ENCODE assay signal across 12 cellular contexts in genomic region chr16:78961464-78961863, GRCh38.
DNase-seq lines count a peak whose midpoint lies in the region; ATAC-seq lines count a peak whose summit lies in the region.
"Had no signal": no experiment of that assay in that cellular context is flagged by ENCODE, and none has a peak within 500 bp of the region (broad histone marks: within the 10 kb centered on the region; RNA-seq: fewer than 3 reads in every experiment).

No MANE protein-coding gene starts in this region.

- no peak overlapping the region for H3K27ac ChIP-seq in caudate nucleus (ENCODE audit: low read depth, low read length)

- H3K27ac Mint-ChIP-seq in activated naive CD8-positive, alpha-beta T cell treated with anti-CD3 and anti-CD28 coated beads, Interleukin-2, amount 50 U/mL, for 24 hours = peak overlapping the region; percentile 40
- H3K27ac Mint-ChIP-seq in activated naive CD8-positive, alpha-beta T cell treated with anti-CD3 and anti-CD28 coated beads for 36 hours = no peak overlapping the region
- H3K27ac Mint-ChIP-seq in stimulated activated naive B cell treated with anti-CD40 and anti-IgM and Interleukin-4, amounts not matched to agents 10 μg/mL and 1 μg/mL and 100 μg/mL, for 72 hours = peak overlapping the region; percentile 97
- H3K27ac Mint-ChIP-seq: activated naive CD4-positive, alpha-beta T cell treated with anti-CD3 and anti-CD28 coated beads, Interleukin-2, amount 50 U/mL, for 24 hours had no signal

- peaks cover 21% of the 10 kb centered on the region for H3K4me1 Mint-ChIP-seq in activated naive CD8-positive, alpha-beta T cell treated with anti-CD3 and anti-CD28 coated beads, Interleukin-2, amount 50 U/mL, for 24 hours
- H3K4me1 Mint-ChIP-seq in activated naive CD8-positive, alpha-beta T cell treated with anti-CD3 and anti-CD28 coated beads for 36 hours = no peaks in the 10 kb centered on the region
- H3K4me1 Mint-ChIP-seq in stimulated activated naive B cell treated with anti-CD40 and anti-IgM and Interleukin-4, amounts not matched to agents 10 μg/mL and 1 μg/mL and 100 μg/mL, for 72 hours = peaks cover 38 to 55% of the 10 kb centered on the region in 2 donors
- H3K4me1 Mint-ChIP-seq: activated naive CD4-positive, alpha-beta T cell treated with anti-CD3 and anti-CD28 coated beads, Interleukin-2, amount 50 U/mL, for 24 hours had no signal

- peaks cover 5% of the 10 kb centered on the region for H3K36me3 Mint-ChIP-seq in activated naive CD8-positive, alpha-beta T cell treated with anti-CD3 and anti-CD28 coated beads, Interleukin-2, amount 50 U/mL, for 24 hours (ENCODE audit: low read depth)
- peaks cover 18% of the 10 kb centered on the region for H3K36me3 Mint-ChIP-seq in activated naive CD8-positive, alpha-beta T cell treated with anti-CD3 and anti-CD28 coated beads for 36 hours
- H3K36me3 Mint-ChIP-seq in stimulated activated naive B cell treated with anti-CD40 and anti-IgM and Interleukin-4, amounts not matched to agents 10 μg/mL and 1 μg/mL and 100 μg/mL, for 72 hours = peaks cover 10% of the 10 kb centered on the region in 2 donors

- DNase-seq in activated naive CD8-positive, alpha-beta T cell treated with anti-CD3 and anti-CD28 coated beads, Interleukin-2, amount 50 U/mL, for 24 hours = no peak
- no peak for DNase-seq in activated naive CD8-positive, alpha-beta T cell treated with anti-CD3 and anti-CD28 coated beads for 36 hours
- DNase-seq in stimulated activated naive B cell treated with anti-CD40 and anti-IgM and Interleukin-4, amounts not matched to agents 10 μg/mL and 1 μg/mL and 100 μg/mL, for 72 hours = peak; percentile 41
- DNase-seq in nucleus accumbens (lab: John Stamatoyannopoulos, UW) (no peak), GM19240 (ENCODE audit: insufficient read length, low spot score) (no peak), caudate nucleus (lab: John Stamatoyannopoulos, UW) (no peak)
- DNase-seq: activated CD8-positive, alpha-beta T cell treated with anti-CD3 and anti-CD28 coated beads for 36 hours; NCI-H524 treated with DMSO at 0.1 percent for 48 hours had no signal

- H3K9me3 Mint-ChIP-seq in activated naive CD8-positive, alpha-beta T cell treated with anti-CD3 and anti-CD28 coated beads, Interleukin-2, amount 50 U/mL, for 24 hours = peaks cover 24% of the 10 kb centered on the region
- H3K9me3 Mint-ChIP-seq in activated naive CD8-positive, alpha-beta T cell treated with anti-CD3 and anti-CD28 coated beads for 36 hours = peaks cover 16% of the 10 kb centered on the region
- peaks cover 9 to 10% of the 10 kb centered on the region in 2 donors for H3K9me3 Mint-ChIP-seq in stimulated activated naive B cell treated with anti-CD40 and anti-IgM and Interleukin-4, amounts not matched to agents 10 μg/mL and 1 μg/mL and 100 μg/mL, for 72 hours

- H3K27me3 Mint-ChIP-seq in activated naive CD8-positive, alpha-beta T cell treated with anti-CD3 and anti-CD28 coated beads, Interleukin-2, amount 50 U/mL, for 24 hours = peaks cover 2% of the 10 kb centered on the region
- no peaks in the 10 kb centered on the region for H3K27me3 Mint-ChIP-seq in activated naive CD8-positive, alpha-beta T cell treated with anti-CD3 and anti-CD28 coated beads for 36 hours
- peaks cover 4 to 31% of the 10 kb centered on the region in 2 donors for H3K27me3 Mint-ChIP-seq in stimulated activated naive B cell treated with anti-CD40 and anti-IgM and Interleukin-4, amounts not matched to agents 10 μg/mL and 1 μg/mL and 100 μg/mL, for 72 hours
- H3K27me3 Mint-ChIP-seq: activated CD8-positive, alpha-beta T cell treated with anti-CD3 and anti-CD28 coated beads for 36 hours; activated naive CD4-positive, alpha-beta T cell treated with anti-CD3 and anti-CD28 coated beads, Interleukin-2, amount 50 U/mL, for 24 hours had no signal

- H3K4me3 Mint-ChIP-seq in activated naive CD8-positive, alpha-beta T cell treated with anti-CD3 and anti-CD28 coated beads, Interleukin-2, amount 50 U/mL, for 24 hours = no peak overlapping the region
- H3K4me3 Mint-ChIP-seq in activated naive CD8-positive, alpha-beta T cell treated with anti-CD3 and anti-CD28 coated beads for 36 hours = no peak overlapping the region
- H3K4me3 Mint-ChIP-seq in stimulated activated naive B cell treated with anti-CD40 and anti-IgM and Interleukin-4, amounts not matched to agents 10 μg/mL and 1 μg/mL and 100 μg/mL, for 72 hours = peak overlapping the region; percentile 66 to 71
- H3K4me3 Mint-ChIP-seq: activated CD8-positive, alpha-beta T cell treated with anti-CD3 and anti-CD28 coated beads for 36 hours; activated naive CD4-positive, alpha-beta T cell treated with anti-CD3 and anti-CD28 coated beads, Interleukin-2, amount 50 U/mL, for 24 hours; T-helper 2 cell treated with Interferon-gamma antibody and Interleukin-4, amounts not matched to agents 5 μg/mL and 100 μg/mL, for 36 hours had no signal

- ATAC-seq in activated naive CD8-positive, alpha-beta T cell treated with anti-CD3 and anti-CD28 coated beads, Interleukin-2, amount 50 U/mL, for 24 hours = no peak
- ATAC-seq in GM21825 (IDR thresholded peaks at IDR 0.05; ENCODE audit: unreplicated experiment) (peak; percentile 50), HG03571 (IDR thresholded peaks at IDR 0.05; ENCODE audit: unreplicated experiment) (peak; percentile 72)
- peak; percentile 63 to 70 for ATAC-seq in stimulated activated naive B cell treated with anti-CD40 and anti-IgM and Interleukin-4, amounts not matched to agents 10 μg/mL and 1 μg/mL and 100 μg/mL, for 72 hours (replicated peaks)

Comparison
In these comparisons a context has a peak if more than half of its experiments do, and no peak if none do; other contexts are left out.
1. H3K4me3 Mint-ChIP-seq: peak in stimulated activated naive B cell treated with anti-CD40 and anti-IgM and Interleukin-4, amounts not matched to agents 10 μg/mL and 1 μg/mL and 100 μg/mL, for 72 hours (2 of 2); none in activated naive CD8-positive, alpha-beta T cell treated with anti-CD3 and anti-CD28 coated beads, Interleukin-2, amount 50 U/mL, for 24 hours (single experiment) and activated naive CD8-positive, alpha-beta T cell treated with anti-CD3 and anti-CD28 coated beads for 36 hours (single experiment).